In the genomic region with DNA sequence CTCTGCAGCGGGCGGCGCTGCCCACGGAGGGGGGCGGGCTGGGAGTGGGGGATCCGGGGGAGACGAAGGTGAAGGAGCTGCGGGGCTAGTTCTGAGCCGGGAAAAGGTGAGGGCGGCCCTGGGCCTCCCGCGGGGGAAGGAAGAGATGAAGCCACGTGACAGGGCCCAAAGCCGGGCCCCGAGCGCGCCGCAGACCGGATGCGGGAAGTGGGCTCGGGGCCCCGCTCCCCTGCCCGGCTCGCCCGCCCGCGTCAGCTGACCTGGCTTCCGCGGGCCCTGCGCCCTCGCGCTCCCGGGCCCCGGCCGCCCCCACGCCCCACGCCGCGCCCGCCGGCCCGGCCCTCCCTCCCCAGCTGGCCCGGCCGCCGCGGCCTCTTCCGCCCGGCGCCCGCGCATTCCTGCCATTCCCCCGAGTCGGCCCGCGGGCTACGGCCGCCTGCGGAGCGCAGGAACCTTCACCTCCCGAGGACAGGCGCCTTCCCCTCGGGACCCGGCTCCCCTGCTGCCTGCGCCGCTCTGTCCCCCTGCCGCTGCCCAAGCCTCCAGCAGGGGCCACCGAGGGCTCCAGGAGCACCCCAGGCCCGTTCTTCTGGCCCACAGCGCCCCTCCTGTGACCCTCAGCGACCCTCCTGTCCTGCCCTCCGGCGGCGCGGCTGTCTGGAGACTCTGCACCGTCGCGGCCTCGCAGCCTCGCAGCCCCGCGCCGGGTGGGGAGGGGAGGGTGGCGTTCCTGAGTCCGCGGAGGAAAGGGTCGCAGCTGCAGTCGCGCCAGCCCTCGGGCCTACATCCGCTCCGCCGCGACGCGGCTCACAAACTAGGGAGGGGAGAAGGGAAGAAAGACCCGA, we compare ENCODE assay signal across 8 cellular contexts. TPM values are rescaled to one million over a fixed set of nuclear protein-coding genes. Genes with fewer than 3 reads are reported as not detected.
DNase-seq lines count a peak whose midpoint lies in the region; ATAC-seq, FAIRE-seq and TF ChIP-seq lines count a peak whose summit lies in the region.

No MANE protein-coding gene starts in this region.

- H3K27ac ChIP-seq in endothelial cell of umbilical vein (ENCODE audit: insufficient read depth, low read depth, low read length), result peak overlapping the region; percentile 87

- H2AFZ ChIP-seq in endothelial cell of umbilical vein (ENCODE audit: low read depth, low read length), result peak overlapping the region; percentile 91

- peak; percentile 66 for TF ChIP-seq POLR2A in endothelial cell of umbilical vein (IDR thresholded peaks at IDR 0.05; ENCODE audit: low read depth, low read length)

- H3K4me2 ChIP-seq in endothelial cell of umbilical vein (ENCODE audit: insufficient read depth, low read length), result peak overlapping the region; percentile 47

- peak overlapping the region in 1 of 3 experiments; percentile 40 for H3K4me3 ChIP-seq in endothelial cell of umbilical vein (replicated peaks in 1 of 3; ENCODE audit: insufficient read depth in 1 of 3, low read depth in 1 of 3, low read length in 3 of 3)

- H3K4me1 Mint-ChIP-seq in mesothelial cell of epicardium, result peaks cover 28% of the 10 kb centered on the region

- H3K79me2 ChIP-seq in endothelial cell of umbilical vein (ENCODE audit: control insufficient read depth, insufficient read depth, low read length), result no peaks in the 10 kb centered on the region

- H3K9me3 Mint-ChIP-seq in mesothelial cell of epicardium, result no peaks in the 10 kb centered on the region

- FAIRE-seq in endothelial cell of umbilical vein (lab: Jason Lieb, UNC), result peak; percentile 71

- no peaks in the 10 kb centered on the region for H3K27me3 ChIP-seq in endothelial cell of umbilical vein (ENCODE audit: control insufficient read depth in 2 of 2, insufficient read depth in 2 of 2, low read length in 2 of 2)

- no peaks in the 10 kb centered on the region for H3K9me1 ChIP-seq in endothelial cell of umbilical vein (replicated peaks; ENCODE audit: control insufficient read depth, extremely low read depth, insufficient read depth, low read length)

- no peaks in the 10 kb centered on the region for H4K20me1 ChIP-seq in endothelial cell of umbilical vein (replicated peaks; ENCODE audit: control insufficient read depth, extremely low read depth, insufficient read depth, low read length)

- peaks cover 41% of the 10 kb centered on the region for H3K4me1 ChIP-seq in endothelial cell of umbilical vein (ENCODE audit: control insufficient read depth, extremely low read depth, insufficient read depth, low read length)

- peak overlapping the region; percentile 86 for H3K27ac Mint-ChIP-seq in mesothelial cell of epicardium

- peak overlapping the region; percentile 65 for H3K4me3 Mint-ChIP-seq in mesothelial cell of epicardium

- no peaks in the 10 kb centered on the region for H3K36me3 ChIP-seq in endothelial cell of umbilical vein (ENCODE audit: control insufficient read depth in 2 of 2, extremely low read depth in 1 of 2, insufficient read depth in 2 of 2, low read length in 2 of 2)

- BruUV-seq in endothelial cell of umbilical vein (replicated peaks; lab: Mats Ljungman, UMichigan), result no TSS peak

- POLR2A ChIA-PET in endothelial cell of umbilical vein (lab: Charles Lee), result interaction anchor here (1.0 to 1.2 kb wide), 2 partner anchors 31 to 109 kb away, joined by 3 read pairs; partner anchors contain the start of gene WNK1

- intact Hi-C loops in endothelial cell of umbilical vein (cut with micrococcal nuclease), result loop anchor here (1.0 to 5.0 kb wide), 3 partner anchors 11 to 349 kb away; partner anchors contain the start of gene ERC1

- no peaks in the 10 kb centered on the region for H3K36me3 Mint-ChIP-seq in mesothelial cell of epicardium

- no peaks in the 10 kb centered on the region for H3K9me3 ChIP-seq in endothelial cell of umbilical vein (replicated peaks; ENCODE audit: control insufficient read depth, insufficient read depth, low read length)

- DNase-seq in NCI-H2196 (lab: John Stamatoyannopoulos, UW; ENCODE audit: unreplicated experiment), result peak; percentile 8
- DNase-seq in NCI-H2196 treated with DMSO at 0.1 percent for 48 hours (lab: John Stamatoyannopoulos, UW; ENCODE audit: unreplicated experiment), result no peak
- peak; percentile 45 to 78 for DNase-seq in NCI-H526 (lab: John Stamatoyannopoulos, UW)
- DNase-seq in activated CD8-positive, alpha-beta memory T cell treated with anti-CD3 and anti-CD28 coated beads, Interleukin-2, amount 50 U/mL, for 4 hours, result peak; percentile 67
- DNase-seq in endothelial cell of umbilical vein (ENCODE audit: low read depth, low spot score), result peak; percentile 52
- peak; percentile 54 to 69 for DNase-seq in mesothelial cell of epicardium (ENCODE audit: low spot score in 2 of 2, unreplicated experiment in 2 of 2)
- DNase-seq in stimulated activated CD8-positive, alpha-beta memory T cell treated with anti-CD3 and anti-CD28 coated beads, Interleukin-2, amount 100 ng/mL, for 48 hours (ENCODE audit: low read depth in 2 of 2), result peak; percentile 68 to 75

- ATAC-seq in HG02852 (IDR thresholded peaks at IDR 0.05; ENCODE audit: unreplicated experiment), result peak; percentile 65

- CTCF ChIA-PET in endothelial cell of umbilical vein (lab: Charles Lee), result interaction anchor here (1.0 to 6.7 kb wide), 6 partner anchors 9 to 108 kb away, joined by 3 to 56 read pairs (median 8); partner anchors contain the start of gene WNK1

- dilution Hi-C loops in endothelial cell of umbilical vein (cut with MboI; ENCODE audit: extremely low pct_ligation_motif_present, low sequenced_read_pairs), result no loop called here

- no peaks in the 10 kb centered on the region for H3K27me3 Mint-ChIP-seq in mesothelial cell of epicardium (ENCODE audit: low read depth)

- H3K9ac ChIP-seq in endothelial cell of umbilical vein (replicated peaks; ENCODE audit: extremely low read depth, insufficient read depth, low read length), result peak overlapping the region; percentile 55

- TF ChIP-seq CTCF in endothelial cell of umbilical vein (IDR thresholded peaks at IDR 0.05; ENCODE audit: extremely low read depth in 1 of 2, insufficient read depth in 1 of 2, low read depth in 1 of 2, low read length in 2 of 2), result peak; percentile 1 to 35
- TF ChIP-seq CTCF in mesothelial cell of epicardium (IDR thresholded peaks at IDR 0.05; ENCODE audit: unreplicated experiment), result no peak

TF ChIP-seq in endothelial cell of umbilical vein, 7 proteins besides CTCF, POLR2A, EP300 and RAD21:
- TF ChIP-seq POLR2AphosphoS5 (IDR thresholded peaks at IDR 0.05; ENCODE audit: insufficient read depth, low read depth, low read length) (peak; percentile 90), MAX (IDR thresholded peaks at IDR 0.05; ENCODE audit: insufficient read depth, insufficient read length) (peak; percentile 47), JUN (IDR thresholded peaks at IDR 0.05; ENCODE audit: borderline replicate concordance, insufficient read depth, insufficient read length, low read depth) (no peak)
TF ChIP-seq in endothelial cell of umbilical vein: peak in this region for 2.

RNA-seq across cellular contexts. Expression of gene NINJ2, which starts 20.4 kb away (rescaled TPM):
- total RNA-seq in endothelial cell of umbilical vein (0.75 and 1.4 TPM in 2 replicates), mesothelial cell of epicardium (0.69 to 1.6 TPM (median 1.1 TPM) in 3 replicates)
- 4.4 and 6.0 TPM in 2 replicates for polyA plus RNA-seq in endothelial cell of umbilical vein
- 3.4 and 3.7 TPM in 2 replicates for polyA plus RNA-seq in endothelial cell of umbilical vein (2011; cell fraction: cytosol; rRNA removed)
- 0.74 and 1.1 TPM in 2 replicates for polyA plus RNA-seq in endothelial cell of umbilical vein (2011; cell fraction: nucleus; rRNA removed)
- polyA plus RNA-seq in endothelial cell of umbilical vein (2012), result 2.7 and 3.6 TPM in 2 replicates
- polyA minus RNA-seq in endothelial cell of umbilical vein, result 1.1 and 6.6 TPM in 2 replicates
- polyA minus RNA-seq in endothelial cell of umbilical vein (2011; cell fraction: cytosol; rRNA and poly(A)+ RNA removed), result 1.2 TPM
- polyA minus RNA-seq in endothelial cell of umbilical vein (2011; cell fraction: nucleus; rRNA and poly(A)+ RNA removed), result not detected in 2 replicates
